25 cellular contexts compared by ENCODE assay signal in the genomic region with DNA sequence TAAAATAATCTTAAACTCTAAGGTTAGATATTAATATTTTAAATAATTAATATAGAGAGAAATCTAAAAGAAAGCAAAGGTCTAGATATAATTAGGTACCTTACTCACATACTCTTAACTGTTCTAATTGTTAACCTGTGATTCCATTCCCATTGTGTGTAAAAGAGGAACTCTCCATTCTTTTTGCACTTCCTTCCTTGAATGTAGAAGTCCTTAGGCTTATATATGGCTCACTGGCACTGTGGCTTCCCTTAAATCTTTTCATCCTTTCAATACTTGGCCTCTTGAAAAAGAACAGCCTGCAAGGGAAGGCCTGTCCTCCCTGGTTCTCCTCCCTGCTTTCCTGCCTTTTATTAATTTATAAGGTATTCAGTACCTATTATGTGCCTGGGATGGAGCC.
"Had no signal": no experiment of that assay in that cellular context is flagged by ENCODE, and none has a peak within 500 bp of the region (broad histone marks: within the 10 kb centered on the region; RNA-seq: fewer than 3 reads in every experiment).

No MANE protein-coding gene starts in this region.

- H3K27ac Mint-ChIP-seq: activated CD4-positive, alpha-beta memory T cell treated with anti-CD3 and anti-CD28 coated beads for 36 hours; activated naive CD4-positive, alpha-beta T cell treated with anti-CD3 and anti-CD28 coated beads for 36 hours; activated naive CD8-positive, alpha-beta T cell treated with anti-CD3 and anti-CD28 coated beads, Interleukin-2, amount 10 ng/mL, durations not matched to agents 7 days and 5 days; activated T-cell treated with anti-CD3 and anti-CD28 coated beads, Interleukin-2, amount 50 U/mL, for 72 hours; effector memory CD8-positive, alpha-beta T cell; T-cell had no signal

- H3K9me3 Mint-ChIP-seq: activated CD4-positive, alpha-beta memory T cell treated with anti-CD3 and anti-CD28 coated beads for 36 hours; activated naive CD4-positive, alpha-beta T cell treated with anti-CD3 and anti-CD28 coated beads for 36 hours; activated naive CD8-positive, alpha-beta T cell treated with anti-CD3 and anti-CD28 coated beads, Interleukin-2, amount 10 ng/mL, durations not matched to agents 7 days and 5 days; activated T-cell treated with anti-CD3 and anti-CD28 coated beads, Interleukin-2, amount 50 U/mL, for 72 hours; central memory CD8-positive, alpha-beta T cell; effector memory CD8-positive, alpha-beta T cell; nephron; T-cell had no signal

- H3K27me3 Mint-ChIP-seq: activated CD4-positive, alpha-beta memory T cell treated with anti-CD3 and anti-CD28 coated beads for 36 hours; activated naive CD8-positive, alpha-beta T cell treated with anti-CD3 and anti-CD28 coated beads, Interleukin-2, amount 10 ng/mL, durations not matched to agents 7 days and 5 days; central memory CD8-positive, alpha-beta T cell; effector memory CD8-positive, alpha-beta T cell; T-cell had no signal

- H3K36me3 Mint-ChIP-seq: activated CD4-positive, alpha-beta memory T cell treated with anti-CD3 and anti-CD28 coated beads for 36 hours had no signal

- ATAC-seq: activated T-cell treated with anti-CD3 and anti-CD28 coated beads, Interleukin-2, amount 50 U/mL, for 72 hours; effector memory CD8-positive, alpha-beta T cell; left cardiac atrium; T-cell; upper lobe of right lung had no signal

- H3K36me3 ChIP-seq: breast epithelium, heart left ventricle, neutrophil, ovary, right atrium auricular region, upper lobe of right lung had no signal

- H3K4me3 Mint-ChIP-seq: activated CD4-positive, alpha-beta memory T cell treated with anti-CD3 and anti-CD28 coated beads for 36 hours; activated naive CD4-positive, alpha-beta T cell treated with anti-CD3 and anti-CD28 coated beads for 36 hours; activated naive CD8-positive, alpha-beta T cell treated with anti-CD3 and anti-CD28 coated beads, Interleukin-2, amount 10 ng/mL, durations not matched to agents 7 days and 5 days; activated T-cell treated with anti-CD3 and anti-CD28 coated beads, Interleukin-2, amount 50 U/mL, for 72 hours; central memory CD8-positive, alpha-beta T cell; effector memory CD8-positive, alpha-beta T cell; nephron; T-cell had no signal

- H3K4me3 ChIP-seq: breast epithelium, dorsolateral prefrontal cortex, heart left ventricle, ovary, psoas muscle, right atrium auricular region, upper lobe of right lung had no signal

- H3K9me3 ChIP-seq: breast epithelium, heart left ventricle, neutrophil, ovary, psoas muscle, right atrium auricular region, upper lobe of right lung had no signal

- H3K4me1 ChIP-seq: breast epithelium, right atrium auricular region, upper lobe of right lung had no signal

- H3K27ac ChIP-seq: breast epithelium, dorsolateral prefrontal cortex, heart left ventricle, neutrophil, ovary, psoas muscle, right atrium auricular region, upper lobe of right lung had no signal

- H3K27me3 ChIP-seq: breast epithelium, dorsolateral prefrontal cortex, heart left ventricle, neutrophil, ovary, right atrium auricular region, upper lobe of right lung had no signal

- DNase-seq: activated CD4-positive, alpha-beta memory T cell treated with anti-CD3 and anti-CD28 coated beads for 36 hours; activated CD4-positive, alpha-beta T cell treated with anti-CD3 and anti-CD28 coated beads for 48 hours; activated CD4-positive, CD25-positive, alpha-beta regulatory T cell; activated effector memory CD4-positive, alpha-beta T cell treated with Interleukin-2 at 50 U/mL for 16 hours; activated naive CD4-positive, alpha-beta T cell treated with anti-CD3 and anti-CD28 coated beads for 36 hours; activated naive CD8-positive, alpha-beta T cell treated with anti-CD3 and anti-CD28 coated beads, Interleukin-2, amount 10 ng/mL, durations not matched to agents 7 days and 5 days; activated T-cell treated with anti-CD3 and anti-CD28 coated beads, Interleukin-2, amount 50 U/mL, for 72 hours; amniotic stem cell; dorsolateral prefrontal cortex; effector memory CD8-positive, alpha-beta T cell; heart left ventricle; islet precursor cell; left cardiac atrium; ovary; psoas muscle; stimulated activated CD4-positive, alpha-beta T cell treated with anti-CD3 and anti-CD28 coated beads, Interleukin-4, amount 100 ng/mL, for 24 hours; stimulated activated naive CD4-positive, alpha-beta T cell treated with Interleukin-2 at 50 U/mL for 16 hours; T-cell; T-helper 9 cell; upper lobe of right lung had no signal
